31 cellular contexts compared by ENCODE assay signal in the genomic region with DNA sequence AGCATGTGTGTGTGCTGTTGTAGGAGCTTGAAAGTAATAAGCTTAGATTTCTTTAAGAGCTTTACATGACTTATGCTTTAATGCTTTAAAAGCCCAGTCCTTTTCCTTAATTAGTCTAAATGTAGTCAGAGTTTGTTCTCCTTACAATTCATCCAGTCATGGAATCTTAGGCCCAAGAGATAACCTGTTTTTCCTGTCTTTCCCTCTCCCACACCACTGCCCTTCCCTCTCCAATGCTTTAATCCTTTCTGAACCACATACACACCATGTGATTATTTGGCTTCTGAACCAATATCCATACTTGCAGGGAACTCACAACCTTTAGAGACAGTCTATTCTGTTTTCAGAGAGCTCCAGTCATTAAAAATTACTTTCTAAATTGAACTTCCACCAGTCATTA. TPM values are rescaled to one million over a fixed set of nuclear protein-coding genes. Genes with fewer than 3 reads are reported as not detected.
DNase-seq lines count a peak whose midpoint lies in the region; ATAC-seq, FAIRE-seq and TF ChIP-seq lines count a peak whose summit lies in the region.
"Had no signal": no experiment of that assay in that cellular context is flagged by ENCODE, and none has a peak within 500 bp of the region (broad histone marks: within the 10 kb centered on the region; RNA-seq: fewer than 3 reads in every experiment).

No MANE protein-coding gene starts in this region.

- no peak overlapping the region for H3K27ac Mint-ChIP-seq in stimulated activated effector memory CD8-positive, alpha-beta T cell treated with anti-CD3 and anti-CD28 coated beads, Interleukin-12 subunit alpha, Interleukin-12 subunit beta, amount 100 ng/mL, for 72 hours
- H3K27ac Mint-ChIP-seq: activated naive CD4-positive, alpha-beta T cell treated with anti-CD3 and anti-CD28 coated beads, Interleukin-2, amount 50 U/mL, for 24 hours; B cell; brain; T-helper 2 cell treated with Interferon-gamma antibody and Interleukin-4, amounts not matched to agents 5 μg/mL and 100 μg/mL, for 36 hours had no signal

- FAIRE-seq in D721Med (lab: Jason Lieb, UNC) = peak; percentile 95
- FAIRE-seq: GM12878, H54, RCC 7860 had no signal

- no peak for TF ChIP-seq RAD21 in Ishikawa (IDR thresholded peaks at IDR 0.05; ENCODE audit: low read depth)

- no peak overlapping the region for H3K4me3 Mint-ChIP-seq in stimulated activated effector memory CD8-positive, alpha-beta T cell treated with anti-CD3 and anti-CD28 coated beads, Interleukin-12 subunit alpha, Interleukin-12 subunit beta, amount 100 ng/mL, for 72 hours
- H3K4me3 Mint-ChIP-seq: activated naive CD4-positive, alpha-beta T cell treated with anti-CD3 and anti-CD28 coated beads, Interleukin-2, amount 50 U/mL, for 24 hours; B cell; brain; CD4-positive, alpha-beta memory T cell; T-helper 2 cell treated with Interferon-gamma antibody and Interleukin-4, amounts not matched to agents 5 μg/mL and 100 μg/mL, for 36 hours had no signal

- H3K9me3 Mint-ChIP-seq in stimulated activated effector memory CD8-positive, alpha-beta T cell treated with anti-CD3 and anti-CD28 coated beads, Interleukin-12 subunit alpha, Interleukin-12 subunit beta, amount 100 ng/mL, for 72 hours = no peaks in the 10 kb centered on the region
- H3K9me3 Mint-ChIP-seq: activated naive CD4-positive, alpha-beta T cell treated with anti-CD3 and anti-CD28 coated beads, Interleukin-2, amount 50 U/mL, for 24 hours; brain; CD4-positive, alpha-beta memory T cell; T-helper 2 cell treated with Interferon-gamma antibody and Interleukin-4, amounts not matched to agents 5 μg/mL and 100 μg/mL, for 36 hours had no signal

- H3K36me3 ChIP-seq in esophagus squamous epithelium = peaks cover 0 to 22% (median 0%) of the 10 kb centered on the region in 3 donors
- H3K36me3 ChIP-seq: right lobe of liver, thyroid gland, uterus had no signal

- H3K4me1 Mint-ChIP-seq in stimulated activated effector memory CD8-positive, alpha-beta T cell treated with anti-CD3 and anti-CD28 coated beads, Interleukin-12 subunit alpha, Interleukin-12 subunit beta, amount 100 ng/mL, for 72 hours = no peaks in the 10 kb centered on the region
- H3K4me1 Mint-ChIP-seq: activated naive CD4-positive, alpha-beta T cell treated with anti-CD3 and anti-CD28 coated beads, Interleukin-2, amount 50 U/mL, for 24 hours; B cell; brain; CD4-positive, alpha-beta memory T cell had no signal

- intact Hi-C loops in esophagus squamous epithelium (cut with DNase I) = no loop called here

- no peaks in the 10 kb centered on the region for H3K9me3 ChIP-seq in esophagus squamous epithelium
- H3K9me3 ChIP-seq: gastroesophageal sphincter, right lobe of liver, spleen, stomach, thyroid gland, uterus had no signal

- DNase-seq in D721Med (ENCODE audit: insufficient read length, low spot score) (no peak), left kidney (ENCODE audit: low read depth, low spot score) (peak; percentile 16), esophagus squamous epithelium (lab: John Stamatoyannopoulos, UW) (no peak)
- no peak for DNase-seq in stimulated activated effector memory CD8-positive, alpha-beta T cell treated with anti-CD3 and anti-CD28 coated beads, Interleukin-12 subunit alpha, Interleukin-12 subunit beta, amount 100 ng/mL, for 72 hours (ENCODE audit: low spot score in 2 of 2)
- DNase-seq: activated CD4-positive, alpha-beta T cell treated with anti-CD3 and anti-CD28 coated beads for 4 hours; activated CD8-positive, alpha-beta memory T cell treated with anti-CD3 and anti-CD28 coated beads for 24 hours; amniotic stem cell; CD4-positive, alpha-beta memory T cell; NCI-H1092; NCI-H1694; NCI-H69; right lobe of liver; SIG-M5; spleen; stimulated activated CD4-positive, alpha-beta T cell treated with anti-CD3 and anti-CD28 coated beads, Interleukin-2, amount 100 ng/mL, for 24 hours; stomach; uterus had no signal

- TF ChIP-seq EP300 in Ishikawa (IDR thresholded peaks at IDR 0.05; ENCODE audit: borderline replicate concordance) = no peak

- no peaks in the 10 kb centered on the region for H3K27me3 ChIP-seq in esophagus squamous epithelium
- H3K27me3 ChIP-seq: gastroesophageal sphincter, right lobe of liver, spleen, stomach, thyroid gland, uterus had no signal

- TF ChIP-seq CTCF in D721Med (IDR thresholded peaks at IDR 0.05; ENCODE audit: insufficient read depth, missing control alignments) = no peak
- TF ChIP-seq CTCF in VCaP (conservative IDR thresholded peaks at IDR 0.05) = no peak
- TF ChIP-seq CTCF in esophagus squamous epithelium (IDR thresholded peaks at IDR 0.05) = no peak

- TF ChIP-seq POLR2A in esophagus squamous epithelium (IDR thresholded peaks at IDR 0.05) = no peak

- peaks cover 45% of the 10 kb centered on the region for H3K36me3 Mint-ChIP-seq in stimulated activated effector memory CD8-positive, alpha-beta T cell treated with anti-CD3 and anti-CD28 coated beads, Interleukin-12 subunit alpha, Interleukin-12 subunit beta, amount 100 ng/mL, for 72 hours

- no peak overlapping the region for H3K4me3 ChIP-seq in esophagus squamous epithelium
- H3K4me3 ChIP-seq: gastroesophageal sphincter, GM12878, right lobe of liver, spleen, stomach, thyroid gland, uterus had no signal

- ATAC-seq in HG02642 (IDR thresholded peaks at IDR 0.05; ENCODE audit: poor library complexity, unreplicated experiment) = no peak
- no peak for ATAC-seq in GM18870 (IDR thresholded peaks at IDR 0.05; ENCODE audit: unreplicated experiment)
- ATAC-seq in stimulated activated effector memory CD8-positive, alpha-beta T cell treated with anti-CD3 and anti-CD28 coated beads, Interleukin-12 subunit alpha, Interleukin-12 subunit beta, amount 100 ng/mL, for 72 hours = no peak
- ATAC-seq: gastroesophageal sphincter, GM12878, right lobe of liver had no signal

- H3K27ac ChIP-seq in VCaP (peak overlapping the region; percentile 28), esophagus squamous epithelium (peak overlapping the region in 1 of 4 donors; percentile 13)
- H3K27ac ChIP-seq: gastroesophageal sphincter, parathyroid adenoma, right lobe of liver, spleen, stomach, thyroid gland, uterus had no signal

- peaks cover 0 to 27% (median 0%) of the 10 kb centered on the region in 3 donors for H3K4me1 ChIP-seq in esophagus squamous epithelium
- H3K4me1 ChIP-seq: gastroesophageal sphincter, parathyroid adenoma, spleen, uterus had no signal

TF ChIP-seq in Ishikawa, 13 proteins besides CTCF, POLR2A, EP300 and RAD21:
- TF ChIP-seq, protein P1, sequence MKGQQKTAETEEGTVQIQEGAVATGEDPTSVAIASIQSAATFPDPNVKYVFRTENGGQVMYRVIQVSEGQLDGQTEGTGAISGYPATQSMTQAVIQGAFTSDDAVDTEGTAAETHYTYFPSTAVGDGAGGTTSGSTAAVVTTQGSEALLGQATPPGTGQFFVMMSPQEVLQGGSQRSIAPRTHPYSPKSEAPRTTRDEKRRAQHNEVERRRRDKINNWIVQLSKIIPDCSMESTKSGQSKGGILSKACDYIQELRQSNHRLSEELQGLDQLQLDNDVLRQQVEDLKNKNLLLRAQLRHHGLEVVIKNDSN (IDR thresholded peaks at IDR 0.05) = 0 out of 2 replicates have a peak, but pooled peaks have one; percentile 6
- TF ChIP-seq, protein P2, sequence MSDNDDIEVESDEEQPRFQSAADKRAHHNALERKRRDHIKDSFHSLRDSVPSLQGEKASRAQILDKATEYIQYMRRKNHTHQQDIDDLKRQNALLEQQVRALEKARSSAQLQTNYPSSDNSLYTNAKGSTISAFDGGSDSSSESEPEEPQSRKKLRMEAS (IDR thresholded peaks at IDR 0.05) = 0 out of 2 replicates have a peak, but pooled peaks have one; percentile 21
- TF ChIP-seq TEAD4 (IDR thresholded peaks at IDR 0.05) = no peak
TF ChIP-seq in Ishikawa: peak in this region for 2.

RNA-seq across cellular contexts. Expression of gene ALG6, which starts 37.6 kb away (rescaled TPM):
- total RNA-seq in esophagus squamous epithelium = 10 to 100 TPM in 3 of 4 donors, 1 to 10 TPM in 1; 6.8 to 16.5 (median 13.0) TPM
